ENCODE assay signal across 8 cellular contexts in the genomic region with DNA sequence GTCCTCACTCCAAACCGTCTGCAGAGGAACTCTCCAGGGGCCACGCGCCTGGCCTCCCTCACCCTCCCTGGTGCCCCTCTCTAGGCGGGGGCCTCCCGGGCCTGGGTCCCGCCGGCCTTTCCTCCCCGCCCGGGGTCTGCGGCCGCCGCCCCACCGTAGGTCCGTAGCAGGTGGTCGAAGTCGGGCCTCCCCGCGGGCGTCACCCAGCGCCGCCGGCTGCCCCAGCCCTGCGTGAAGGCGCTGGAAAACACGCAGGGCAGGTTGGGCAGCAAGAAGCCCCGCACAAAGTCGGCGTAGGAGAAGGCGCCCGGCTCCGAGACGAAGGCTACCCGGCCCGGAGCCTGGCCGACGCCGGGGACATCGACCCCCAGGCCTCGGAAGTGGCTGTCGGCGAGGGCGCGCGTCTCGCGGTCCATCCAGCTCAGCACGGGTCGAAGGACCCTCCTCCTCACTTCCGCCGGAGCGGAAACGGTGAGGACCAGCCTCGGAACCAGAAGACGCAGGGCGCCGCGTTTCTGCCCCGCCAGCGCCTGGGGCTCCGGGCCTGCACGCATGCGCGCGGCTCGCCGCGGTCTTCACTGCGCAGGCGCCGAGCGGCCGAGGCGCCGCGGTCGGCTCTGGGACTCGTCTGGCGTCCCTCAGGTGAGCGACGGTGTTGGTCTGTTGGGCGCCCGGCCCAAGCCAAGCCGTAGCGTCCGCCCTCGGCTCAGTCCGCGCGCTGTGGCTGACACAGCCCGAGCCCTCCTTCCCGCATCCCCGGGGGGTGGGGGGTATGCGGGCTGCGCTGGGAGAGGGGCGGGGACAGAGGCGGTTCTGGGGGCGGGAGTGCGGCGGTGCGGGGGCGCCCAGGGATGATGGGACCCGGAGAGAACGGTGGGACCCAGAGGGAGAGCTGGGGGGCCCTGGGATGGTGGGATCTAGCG. TPM values are rescaled to one million over a fixed set of nuclear protein-coding genes. Genes with fewer than 3 reads are reported as not detected.
DNase-seq lines count a peak whose midpoint lies in the region; ATAC-seq and TF ChIP-seq lines count a peak whose summit lies in the region.

A gene with protein sequence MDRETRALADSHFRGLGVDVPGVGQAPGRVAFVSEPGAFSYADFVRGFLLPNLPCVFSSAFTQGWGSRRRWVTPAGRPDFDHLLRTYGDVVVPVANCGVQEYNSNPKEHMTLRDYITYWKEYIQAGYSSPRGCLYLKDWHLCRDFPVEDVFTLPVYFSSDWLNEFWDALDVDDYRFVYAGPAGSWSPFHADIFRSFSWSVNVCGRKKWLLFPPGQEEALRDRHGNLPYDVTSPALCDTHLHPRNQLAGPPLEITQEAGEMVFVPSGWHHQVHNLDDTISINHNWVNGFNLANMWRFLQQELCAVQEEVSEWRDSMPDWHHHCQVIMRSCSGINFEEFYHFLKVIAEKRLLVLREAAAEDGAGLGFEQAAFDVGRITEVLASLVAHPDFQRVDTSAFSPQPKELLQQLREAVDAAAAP (minus strand): TSS at position 445 of the 923 bp plus-strand sequence. CDS start 29 bp downstream, at position 416.
A gene with protein sequence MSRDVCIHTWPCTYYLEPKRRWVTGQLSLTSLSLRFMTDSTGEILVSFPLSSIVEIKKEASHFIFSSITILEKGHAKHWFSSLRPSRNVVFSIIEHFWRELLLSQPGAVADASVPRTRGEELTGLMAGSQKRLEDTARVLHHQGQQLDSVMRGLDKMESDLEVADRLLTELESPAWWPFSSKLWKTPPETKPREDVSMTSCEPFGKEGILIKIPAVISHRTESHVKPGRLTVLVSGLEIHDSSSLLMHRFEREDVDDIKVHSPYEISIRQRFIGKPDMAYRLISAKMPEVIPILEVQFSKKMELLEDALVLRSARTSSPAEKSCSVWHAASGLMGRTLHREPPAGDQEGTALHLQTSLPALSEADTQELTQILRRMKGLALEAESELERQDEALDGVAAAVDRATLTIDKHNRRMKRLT (plus strand): TSS at position 578 of the 923 bp plus-strand sequence. CDS start 12,302 bp downstream, outside the sequence.

- peak within 1 kb of the TSS; percentile 90 for H2AFZ ChIP-seq in mammary epithelial cell (ENCODE audit: low read depth, low read length)
- peak within 1 kb of the TSS; percentile 99 for H2AFZ ChIP-seq in smooth muscle cell (ENCODE audit: low read depth)

- BruUV-seq in mammary epithelial cell (replicated peaks; lab: Mats Ljungman, UMichigan): no TSS peak

- H3F3A ChIP-seq in smooth muscle cell (ENCODE audit: low read depth): peaks cover 1% of the 10 kb centered on the region

- H3K9me3 ChIP-seq in mammary epithelial cell (replicated peaks; ENCODE audit: insufficient read depth, low read length): no peaks in the 10 kb centered on the region
- no peaks in the 10 kb centered on the region for H3K9me3 ChIP-seq in smooth muscle cell (replicated peaks; ENCODE audit: low read depth)

- H3K4me1 ChIP-seq in mammary epithelial cell (ENCODE audit: insufficient read depth, low read length) (peaks cover 12% of the 10 kb centered on the region), smooth muscle cell (ENCODE audit: low read depth) (peaks cover 10% of the 10 kb centered on the region)

- in situ Hi-C loops in ACHN (cut with HindIII; ENCODE audit: low pct_ligation_motif_present, low pct_unique_long_range_greater_than_20kb, low sequenced_read_pairs) (no loop called here), mammary epithelial cell (cut with MboI; ENCODE audit: low sequenced_read_pairs in 2 of 2) (no loop called here)

- H3K27me3 ChIP-seq in mammary epithelial cell (ENCODE audit: insufficient read depth, low read length): no peaks in the 10 kb centered on the region
- H3K27me3 ChIP-seq in smooth muscle cell (ENCODE audit: low read depth): no peaks in the 10 kb centered on the region

- H3K9ac ChIP-seq in mammary epithelial cell (ENCODE audit: insufficient read depth, low read length): peak within 1 kb of the TSS; percentile 72
- peak within 1 kb of the TSS; percentile 92 for H3K9ac ChIP-seq in smooth muscle cell (ENCODE audit: low read depth)

- H3K4me3 ChIP-seq in WI38 (ENCODE audit: low read depth, low read length) (peak within 1 kb of the TSS; percentile 89), mammary epithelial cell (replicated peaks in 1 of 3; ENCODE audit: insufficient read depth in 1 of 3, low read depth in 2 of 3, low read length in 3 of 3) (peak within 1 kb of the TSS; percentile 74 to 81 (median 78)), smooth muscle cell (peak within 1 kb of the TSS; percentile 100)

- H4K20me1 ChIP-seq in mammary epithelial cell (ENCODE audit: insufficient read depth, low read length) (no peaks in the 10 kb centered on the region), smooth muscle cell (ENCODE audit: low read depth) (peaks cover 21% of the 10 kb centered on the region)

- dilution Hi-C loops in mammary epithelial cell (cut with HindIII; ENCODE audit: low sequenced_read_pairs): no loop called here

- intact Hi-C loops in mammary epithelial cell (cut with micrococcal nuclease): loop anchor here (1.0 kb wide), 1 partner anchor 172 kb away; a partner anchor contains a TSS

- H3K4me2 ChIP-seq in mammary epithelial cell (ENCODE audit: insufficient read depth, low read depth, low read length): peak within 1 kb of the TSS; percentile 91
- peak within 1 kb of the TSS; percentile 98 for H3K4me2 ChIP-seq in smooth muscle cell

- H3K27ac ChIP-seq in mammary epithelial cell (ENCODE audit: insufficient read depth, low read depth, low read length) (peak within 1 kb of the TSS; percentile 51), smooth muscle cell (ENCODE audit: low read depth) (peak within 1 kb of the TSS; percentile 53)

- TF ChIP-seq CTCF in WI38 (IDR thresholded peaks at IDR 0.05; ENCODE audit: low read depth, low read length): no peak
- no peak for TF ChIP-seq CTCF in mammary epithelial cell (conservative IDR thresholded peaks at IDR 0.05 in 1 of 2, IDR thresholded peaks at IDR 0.05 in 1 of 2; ENCODE audit: extremely low read depth in 1 of 2, insufficient read depth in 1 of 2, low read depth in 1 of 2, low read length in 2 of 2)
- TF ChIP-seq CTCF in smooth muscle cell (IDR thresholded peaks at IDR 0.05; ENCODE audit: borderline replicate concordance, insufficient read depth, poor library complexity, severe bottlenecking): no peak

- CTCF ChIA-PET in mammary epithelial cell (lab: Charles Lee; ENCODE audit: low non-redundant PET): no interaction called here

- H3K36me3 ChIP-seq in mammary epithelial cell (ENCODE audit: insufficient read depth, low read length): peaks cover 2% of the 10 kb centered on the region
- no peaks in the 10 kb centered on the region for H3K36me3 ChIP-seq in smooth muscle cell (ENCODE audit: low read depth)

- H3K79me2 ChIP-seq in mammary epithelial cell (ENCODE audit: insufficient read depth, low read length) (peaks cover 78% of the 10 kb centered on the region), smooth muscle cell (ENCODE audit: low read depth) (peaks cover 68% of the 10 kb centered on the region)

- DNase-seq in ACHN (peak; percentile 93), NCI-H2227 (lab: John Stamatoyannopoulos, UW; ENCODE audit: unreplicated experiment) (peak; percentile 96), mammary epithelial cell (peak; percentile 88), iPS-NIHi7 (ENCODE audit: extremely low spot score) (peak; percentile 96), smooth muscle cell (lab: John Stamatoyannopoulos, UW; ENCODE audit: unreplicated experiment) (peak; percentile 76)

- ATAC-seq in GM18873 (IDR thresholded peaks at IDR 0.05; ENCODE audit: low FRiP score, unreplicated experiment): peak; percentile 87
- peak; percentile 91 for ATAC-seq in HG03135 (IDR thresholded peaks at IDR 0.05; ENCODE audit: unreplicated experiment)

- 2% methylated on average over 20 of the region's 104 CpGs for WGBS in mammary epithelial cell (ENCODE audit: low coverage, missing lambda C conversion rate)
- WGBS in smooth muscle cell (ENCODE audit: low lambda C conversion rate): under 1% methylated on average over 102 of the region's 104 CpGs

RNA-seq across cellular contexts. Expression of the first gene that starts in this region (rescaled TPM):
- 10 to 100 TPM; 20.9 to 24.7 TPM for total RNA-seq in mammary epithelial cell
- 21.1 TPM for polyA plus RNA-seq in mammary epithelial cell
- 26.3 TPM for polyA minus RNA-seq in mammary epithelial cell
- total RNA-seq in smooth muscle cell: 8.5 and 9.0 TPM in 2 replicates
- 19.5 and 22.4 TPM in 2 replicates for polyA plus RNA-seq in smooth muscle cell

RNA-seq across cellular contexts. Expression of the second gene that starts in this region (rescaled TPM):
- total RNA-seq in mammary epithelial cell (10 to 100 TPM; 24.9 to 41.7 TPM), smooth muscle cell (26.2 and 27.6 TPM in 2 replicates)
- polyA plus RNA-seq in mammary epithelial cell (32.8 TPM), smooth muscle cell (35.6 and 42.4 TPM in 2 replicates)
- polyA minus RNA-seq in mammary epithelial cell: 35.3 TPM

Comparison
In these comparisons a context has a peak if more than half of its experiments do, and no peak if none do; other contexts are left out.
1. Peak in every context shown above with its lines: DNase-seq, ATAC-seq, H3K4me3 ChIP-seq and H3K27ac ChIP-seq.